Comparison of ENCODE assay signal across 8 cellular contexts in the genomic region with DNA sequence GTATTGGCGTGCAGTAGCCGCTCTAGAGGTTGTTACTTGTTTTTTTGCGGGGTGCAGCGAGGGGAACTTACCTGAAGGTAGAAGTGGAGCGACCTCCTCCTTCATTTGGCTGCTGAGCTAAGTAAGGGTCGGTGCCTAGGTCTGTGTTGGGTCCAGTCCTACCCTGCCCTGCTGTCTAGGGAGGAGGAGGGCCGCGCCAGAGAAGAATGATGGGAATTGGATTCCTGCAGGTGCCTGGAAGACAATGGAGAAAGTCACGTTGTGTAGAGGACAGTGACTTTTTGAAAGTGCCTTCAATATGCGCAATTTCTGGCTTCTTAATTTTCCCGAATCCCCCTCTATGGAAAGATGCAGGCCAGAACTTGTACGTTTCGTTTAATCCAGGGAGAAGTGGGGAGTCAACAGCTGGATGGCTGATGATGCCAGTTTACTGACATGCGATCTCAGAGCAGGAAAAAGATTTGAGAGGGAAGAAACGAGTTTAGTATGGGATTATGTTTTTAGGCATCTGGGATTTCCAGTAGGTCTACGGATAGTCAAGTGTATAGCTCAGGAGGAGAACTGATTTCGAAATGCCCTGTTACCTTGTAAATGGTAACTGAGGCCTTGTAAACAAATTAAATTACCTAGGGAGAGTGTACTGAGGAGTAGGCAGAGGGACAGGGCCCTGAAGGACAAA. TPM values are rescaled to one million over a fixed set of nuclear protein-coding genes. Genes with fewer than 3 reads are reported as not detected.
DNase-seq lines count a peak whose midpoint lies in the region; ATAC-seq and TF ChIP-seq lines count a peak whose summit lies in the region.

No MANE protein-coding gene starts in this region.

- no peaks in the 10 kb centered on the region for H3K9me3 ChIP-seq in Peyer's patch

- H3K27me3 ChIP-seq in BJ (ENCODE audit: control insufficient read depth, insufficient read depth, low read length): no peaks in the 10 kb centered on the region
- H3K27me3 ChIP-seq in Peyer's patch: no peaks in the 10 kb centered on the region

- peak overlapping the region; percentile 97 for H3K4me3 Mint-ChIP-seq in endothelial cell (ENCODE audit: unreplicated experiment)
- peak overlapping the region; percentile 96 to 100 (median 98) for H3K4me3 Mint-ChIP-seq in naive thymus-derived CD8-positive, alpha-beta T cell

- peak overlapping the region; percentile 74 for H3K4me3 ChIP-seq in BJ (ENCODE audit: low read depth, low read length)
- peak overlapping the region; percentile 72 to 98 (median 76) for H3K4me3 ChIP-seq in Peyer's patch

- H3K9me3 Mint-ChIP-seq in endothelial cell (ENCODE audit: unreplicated experiment): no peaks in the 10 kb centered on the region
- H3K9me3 Mint-ChIP-seq in naive thymus-derived CD8-positive, alpha-beta T cell: no peaks in the 10 kb centered on the region

- POLR2A ChIA-PET in BJ (lab: Charles Lee): no interaction called here
- POLR2A ChIA-PET in naive thymus-derived CD8-positive, alpha-beta T cell (lab: Charles Lee): no interaction called here

- DNase-seq in BJ (ENCODE audit: low read depth) (no peak), Peyer's patch (no peak), endothelial cell (ENCODE audit: low spot score) (no peak), SHP77 treated with DMSO at 0.1 percent for 48 hours (lab: John Stamatoyannopoulos, UW) (no peak)
- DNase-seq in naive thymus-derived CD8-positive, alpha-beta T cell: peak in 1 of 10 donors; percentile 1
- DNase-seq in stimulated activated naive CD4-positive, alpha-beta T cell (lab: John Stamatoyannopoulos, UW): no peak

- TF ChIP-seq CTCF in BJ (IDR thresholded peaks at IDR 0.05; ENCODE audit: insufficient read depth, low read depth, low read length): no peak
- TF ChIP-seq CTCF in Peyer's patch (IDR thresholded peaks at IDR 0.05): no peak
- no peak for TF ChIP-seq CTCF in endothelial cell (IDR thresholded peaks at IDR 0.05; ENCODE audit: unreplicated experiment)

- H3K27ac Mint-ChIP-seq in endothelial cell (ENCODE audit: unreplicated experiment): peak overlapping the region; percentile 83
- H3K27ac Mint-ChIP-seq in naive thymus-derived CD8-positive, alpha-beta T cell: peak overlapping the region; percentile 90 to 99 (median 98)

- H3K4me1 Mint-ChIP-seq in endothelial cell (ENCODE audit: unreplicated experiment): peaks cover 13% of the 10 kb centered on the region
- H3K4me1 Mint-ChIP-seq in naive thymus-derived CD8-positive, alpha-beta T cell: peaks cover 29 to 48% (median 42%) of the 10 kb centered on the region in 4 donors

- H3K36me3 ChIP-seq in BJ (ENCODE audit: control insufficient read depth, insufficient read depth, low read length) (no peaks in the 10 kb centered on the region), Peyer's patch (no peaks in the 10 kb centered on the region)

- no peaks in the 10 kb centered on the region for H3K36me3 Mint-ChIP-seq in endothelial cell (ENCODE audit: low read depth, unreplicated experiment)
- peaks cover 0 to 2% (median 0%) of the 10 kb centered on the region in 3 donors for H3K36me3 Mint-ChIP-seq in naive thymus-derived CD8-positive, alpha-beta T cell

- ATAC-seq in GM21529 (IDR thresholded peaks at IDR 0.05; ENCODE audit: unreplicated experiment): peak; percentile 4
- no peak for ATAC-seq in naive thymus-derived CD8-positive, alpha-beta T cell
- no peak for ATAC-seq in HG03432 (IDR thresholded peaks at IDR 0.05; ENCODE audit: unreplicated experiment)

- TF ChIP-seq POLR2A in Peyer's patch (IDR thresholded peaks at IDR 0.05): no peak

- H3K27ac ChIP-seq in Peyer's patch: peak overlapping the region; percentile 63 to 79 (median 76)

- CTCF ChIA-PET in BJ (lab: Yijun Ruan, JAX): no interaction called here

- H3K27me3 Mint-ChIP-seq in endothelial cell (ENCODE audit: unreplicated experiment): peaks cover 3% of the 10 kb centered on the region
- no peaks in the 10 kb centered on the region for H3K27me3 Mint-ChIP-seq in naive thymus-derived CD8-positive, alpha-beta T cell

- peaks cover 0 to 6% (median 0%) of the 10 kb centered on the region in 4 donors for H3K4me1 ChIP-seq in Peyer's patch

RNA-seq across cellular contexts. Expression of a gene that starts 0.7 kb away (rescaled TPM):
- 19.3 and 21.7 TPM in 2 replicates for polyA plus RNA-seq in BJ (2011; rRNA removed)
- polyA minus RNA-seq in BJ (2011; rRNA and poly(A)+ RNA removed): 5.8 and 15.5 TPM in 2 replicates
- 10 to 100 TPM in 3 of 4 donors, 1 to 10 TPM in 1; 9.7 to 34.7 (median 17.5) TPM for total RNA-seq in Peyer's patch
- total RNA-seq in endothelial cell (ENCODE audit: unreplicated experiment): 27.3 TPM
- 10 to 100 TPM; 23.8 to 24.5 TPM for total RNA-seq in naive thymus-derived CD8-positive, alpha-beta T cell
- polyA plus RNA-seq in naive thymus-derived CD8-positive, alpha-beta T cell: 10 to 100 TPM; 17.0 to 32.6 (median 26.0) TPM
